ENCODE assay signal across 1 cellular context in genomic region chr9:124411514-124412227, GRCh38.
TF ChIP-seq lines count a peak whose summit lies in the region.

No MANE protein-coding gene starts in this region.

TF ChIP-seq in SK-N-SH treated with all-trans-retinoic acid at 6 μM for 48 hours, 23 proteins besides CTCF, POLR2A, EP300 and RAD21 (continued from another document):
- TF ChIP-seq ESRRG (CRISPR knock-in tag; IDR thresholded peaks at IDR 0.05) = no peak
